In the genomic region with DNA sequence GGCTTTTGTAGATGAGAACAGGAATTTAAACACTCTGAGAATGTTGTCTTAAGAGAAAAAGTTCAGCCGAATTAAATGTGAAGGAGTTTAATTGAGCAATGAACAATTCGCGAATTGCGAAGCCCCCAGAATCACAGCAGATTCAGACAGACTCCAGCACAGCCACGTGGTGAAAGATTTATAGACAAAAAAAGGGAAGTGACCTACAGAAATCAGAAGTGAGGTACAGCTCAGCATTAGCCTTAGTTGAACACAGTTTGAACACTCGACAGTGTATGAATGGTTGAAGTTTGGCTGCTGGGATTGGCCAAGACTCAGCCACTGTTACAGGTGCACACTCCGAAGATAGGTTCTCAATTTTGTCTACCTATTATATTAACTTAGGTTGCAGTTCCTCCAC, we compare ENCODE assay signal across 25 cellular contexts.
"Had no signal": no experiment of that assay in that cellular context is flagged by ENCODE, and none has a peak within 500 bp of the region (broad histone marks: within the 10 kb centered on the region; RNA-seq: fewer than 3 reads in every experiment).

No MANE protein-coding gene starts in this region.

- DNase-seq: activated CD4-positive, alpha-beta memory T cell treated with anti-CD3 and anti-CD28 coated beads for 36 hours; activated CD4-positive, alpha-beta T cell treated with anti-CD3 and anti-CD28 coated beads for 48 hours; activated gamma-delta T cell treated with Interleukin-2 at 50 U/mL for 16 hours; activated T-cell treated with anti-CD3 and anti-CD28 coated beads for 4 hours; anterior cingulate cortex; body of pancreas; cortex of kidney; endodermal cell; heart right ventricle; kidney; lower lobe of right lung; mesendoderm; mucosa of descending colon; nephron progenitor cell; nucleus accumbens; right cardiac atrium; stimulated activated CD4-positive, alpha-beta T cell treated with anti-CD3 and anti-CD28 coated beads, Interleukin-4, amount 100 ng/mL, for 4 hours; stimulated activated naive CD8-positive, alpha-beta T cell treated with anti-CD3 and anti-CD28 coated beads, Interleukin-15, Interleukin-2, amounts not matched to agents 100 U/mL and 50 U/mL, for 24 hours; substantia nigra; T-helper 9 cell; thyroid gland; upper lobe of right lung had no signal

- ATAC-seq: body of pancreas; heart right ventricle; lower lobe of right lung; mucosa of descending colon; right cardiac atrium; stimulated activated naive CD8-positive, alpha-beta T cell treated with anti-CD3 and anti-CD28 coated beads, Interleukin-15, Interleukin-2, amounts not matched to agents 100 U/mL and 50 U/mL, for 24 hours; upper lobe of right lung had no signal

- H3K4me3 Mint-ChIP-seq: activated CD4-positive, alpha-beta memory T cell treated with anti-CD3 and anti-CD28 coated beads for 36 hours; activated naive CD4-positive, alpha-beta T cell treated with anti-CD3 and anti-CD28 coated beads, Interleukin-2, amount 50 U/mL, for 24 hours; endodermal cell; nephron progenitor cell had no signal

- H3K36me3 ChIP-seq: cardiac muscle cell, heart right ventricle, lower lobe of right lung, thyroid gland, upper lobe of right lung had no signal

- H3K4me1 ChIP-seq: heart right ventricle, lower lobe of right lung, parathyroid adenoma, thyroid gland, upper lobe of right lung had no signal

- H3K27me3 ChIP-seq: body of pancreas, cardiac muscle cell, heart right ventricle, thyroid gland, upper lobe of right lung had no signal

- H3K27ac ChIP-seq: body of pancreas, cardiac muscle cell, heart right ventricle, lower lobe of right lung, parathyroid adenoma, thyroid gland, upper lobe of right lung had no signal

- H3K36me3 Mint-ChIP-seq: activated CD4-positive, alpha-beta memory T cell treated with anti-CD3 and anti-CD28 coated beads for 36 hours; activated naive CD4-positive, alpha-beta T cell treated with anti-CD3 and anti-CD28 coated beads, Interleukin-2, amount 50 U/mL, for 24 hours had no signal

- H3K4me3 ChIP-seq: body of pancreas, cardiac muscle cell, heart right ventricle, lower lobe of right lung, mucosa of descending colon, thyroid gland, upper lobe of right lung had no signal

- H3K27me3 Mint-ChIP-seq: activated CD4-positive, alpha-beta memory T cell treated with anti-CD3 and anti-CD28 coated beads for 36 hours; activated naive CD4-positive, alpha-beta T cell treated with anti-CD3 and anti-CD28 coated beads, Interleukin-2, amount 50 U/mL, for 24 hours had no signal

- H3K9me3 ChIP-seq: body of pancreas, lower lobe of right lung, mucosa of descending colon, thyroid gland had no signal

- H3K27ac Mint-ChIP-seq: activated CD4-positive, alpha-beta memory T cell treated with anti-CD3 and anti-CD28 coated beads for 36 hours; activated naive CD4-positive, alpha-beta T cell treated with anti-CD3 and anti-CD28 coated beads, Interleukin-2, amount 50 U/mL, for 24 hours; endodermal cell; nephron progenitor cell had no signal

- H3K4me1 Mint-ChIP-seq: activated naive CD4-positive, alpha-beta T cell treated with anti-CD3 and anti-CD28 coated beads, Interleukin-2, amount 50 U/mL, for 24 hours had no signal
